9 cellular contexts compared by ENCODE assay signal in genomic region chr2:177397501-177398289, GRCh38. TPM values are rescaled to one million over a fixed set of nuclear protein-coding genes. Genes with fewer than 3 reads are reported as not detected.
DNase-seq lines count a peak whose midpoint lies in the region; ATAC-seq, FAIRE-seq and TF ChIP-seq lines count a peak whose summit lies in the region.
"Had no signal": no experiment of that assay in that cellular context is flagged by ENCODE, and none has a peak within 500 bp of the region (broad histone marks: within the 10 kb centered on the region; RNA-seq: fewer than 3 reads in every experiment).

No MANE protein-coding gene starts in this region.

- H3K36me3 ChIP-seq in Caco-2 (ENCODE audit: control insufficient read depth, insufficient read depth, low read length), result no peaks in the 10 kb centered on the region; the same call in 1 of the 2 replicates
- no peaks in the 10 kb centered on the region for H3K36me3 ChIP-seq in PC-3 (ENCODE audit: low read depth, low read length)

- CTCF ChIA-PET in Caco-2 (lab: Charles Lee), result interaction anchor here (0.6 to 1.0 kb wide), 3 partner anchors 19 to 233 kb away, joined by 4 to 5 read pairs (median 4); no protein-coding TSS in a partner anchor
- CTCF ChIA-PET in PC-3 (lab: Charles Lee), result no interaction called here

- peak overlapping the region; percentile 85 for H3K9ac ChIP-seq in PC-3 (ENCODE audit: low read length)

- POLR2A ChIA-PET in Caco-2 (lab: Charles Lee), result interaction anchor here (1.0 kb wide), 1 partner anchor 133 kb away, joined by 4 read pairs; the partner anchor contains the start of gene NFE2L2
- POLR2A ChIA-PET in PC-3 (lab: Charles Lee; ENCODE audit: unreplicated experiment), result no interaction called here

- BruUV-seq in Caco-2 (replicated peaks; lab: Mats Ljungman, UMichigan), result no TSS peak
- BruUV-seq in PC-3 (replicated peaks; lab: Mats Ljungman, UMichigan), result no TSS peak

- peak; percentile 53 for ATAC-seq in PC-3
- no peak for ATAC-seq in GM18858 (IDR thresholded peaks at IDR 0.05; ENCODE audit: unreplicated experiment)
- no peak for ATAC-seq in GM18873 (IDR thresholded peaks at IDR 0.05; ENCODE audit: low FRiP score, unreplicated experiment)

- no peak overlapping the region for H2AFZ ChIP-seq in PC-3 (ENCODE audit: low read length)

- H3K4me1 ChIP-seq in Caco-2 (peaks cover 60% of the 10 kb centered on the region), PC-3 (ENCODE audit: insufficient read depth, low read length) (peaks cover 61% of the 10 kb centered on the region)

- no peaks in the 10 kb centered on the region for H3K9me3 ChIP-seq in Caco-2
- no peaks in the 10 kb centered on the region for H3K9me3 ChIP-seq in PC-3 (ENCODE audit: low read length)

- peak overlapping the region; percentile 99 for H3K27ac ChIP-seq in PC-3 (ENCODE audit: low read length)

- H3K4me1 Mint-ChIP-seq in Caco-2 (ENCODE audit: low read depth, unreplicated experiment), result peaks cover 34% of the 10 kb centered on the region

- H3F3A ChIP-seq in PC-3 (ENCODE audit: low read length, unreplicated experiment), result peaks cover 3% of the 10 kb centered on the region

- peak overlapping the region; percentile 10 for H3K4me3 Mint-ChIP-seq in Caco-2 (ENCODE audit: unreplicated experiment)
- H3K4me3 Mint-ChIP-seq: activated naive CD8-positive, alpha-beta T cell treated with anti-CD3 and anti-CD28 coated beads, Interleukin-2, amount 10 ng/mL, durations not matched to agents 7 days and 5 days had no signal

- peaks cover 13% of the 10 kb centered on the region for H3K36me3 Mint-ChIP-seq in Caco-2 (ENCODE audit: insufficient read depth, unreplicated experiment)

- peak overlapping the region; percentile 86 for H3K4me2 ChIP-seq in PC-3 (ENCODE audit: low read length)

- peak; percentile 91 for FAIRE-seq in endometrium (lab: Jason Lieb, UNC)

- intact Hi-C loops in Caco-2 (cut with micrococcal nuclease; ENCODE audit: unreplicated experiment), result loop anchor here (2.0 to 10.0 kb wide), 6 partner anchors 21 to 207 kb away; partner anchors contain the start of genes HNRNPA3 and NFE2L2
- intact Hi-C loops in PC-3 (cut with micrococcal nuclease), result loop anchor here (1.0 to 5.0 kb wide), 2 partner anchors 59 to 230 kb away; no protein-coding TSS in a partner anchor

- H3K27me3 Mint-ChIP-seq in Caco-2 (ENCODE audit: insufficient read depth, unreplicated experiment), result no peaks in the 10 kb centered on the region
- H3K27me3 Mint-ChIP-seq: activated naive CD8-positive, alpha-beta T cell treated with anti-CD3 and anti-CD28 coated beads, Interleukin-2, amount 10 ng/mL, durations not matched to agents 7 days and 5 days had no signal

- H3K4me3 ChIP-seq in Caco-2 (ENCODE audit: low read depth, low read length), result no peak overlapping the region
- H3K4me3 ChIP-seq in PC-3 (ENCODE audit: low read length), result peak overlapping the region; percentile 54

- peaks cover 34% of the 10 kb centered on the region for H4K20me1 ChIP-seq in PC-3 (ENCODE audit: low read length)

- TF ChIP-seq CTCF in Caco-2 (IDR thresholded peaks at IDR 0.05; ENCODE audit: insufficient read depth in 1 of 2, low read depth in 1 of 2, low read length in 1 of 2, severe bottlenecking in 1 of 2, unreplicated experiment in 1 of 2), result no peak
- no peak for TF ChIP-seq CTCF in PC-3 (conservative IDR thresholded peaks at IDR 0.05; ENCODE audit: low read depth, low read length)

- H3K9me3 Mint-ChIP-seq in Caco-2 (ENCODE audit: unreplicated experiment), result no peaks in the 10 kb centered on the region
- H3K9me3 Mint-ChIP-seq: activated naive CD8-positive, alpha-beta T cell treated with anti-CD3 and anti-CD28 coated beads, Interleukin-2, amount 10 ng/mL, durations not matched to agents 7 days and 5 days had no signal

- H3K27me3 ChIP-seq in Caco-2 (replicated peaks; ENCODE audit: control insufficient read depth, insufficient read depth, low read length), result no peaks in the 10 kb centered on the region
- H3K27me3 ChIP-seq in PC-3 (ENCODE audit: low read length), result no peaks in the 10 kb centered on the region

- H3K9me2 ChIP-seq in PC-3 (replicated peaks; ENCODE audit: low read length), result no peaks in the 10 kb centered on the region

- DNase-seq in Caco-2, result peak; percentile 60 to 63
- DNase-seq in PC-3, result peak; percentile 86
- peak; percentile 73 for DNase-seq in non-pigmented ciliary epithelial cell (ENCODE audit: low read depth)
- no peak for DNase-seq in iPS-NIHi11 (ENCODE audit: low spot score)
- no peak for DNase-seq in stimulated activated CD4-positive, alpha-beta T cell treated with anti-CD3 and anti-CD28 coated beads, Interleukin-2, amount 100 ng/mL, for 48 hours
- DNase-seq: activated naive CD8-positive, alpha-beta T cell treated with anti-CD3 and anti-CD28 coated beads, Interleukin-2, amount 10 ng/mL, durations not matched to agents 7 days and 5 days had no signal

- peaks cover 86% of the 10 kb centered on the region for H3K79me2 ChIP-seq in PC-3 (ENCODE audit: low read length)

- H3K27ac Mint-ChIP-seq in Caco-2 (ENCODE audit: unreplicated experiment), result peak overlapping the region; percentile 58
- H3K27ac Mint-ChIP-seq: activated naive CD8-positive, alpha-beta T cell treated with anti-CD3 and anti-CD28 coated beads, Interleukin-2, amount 10 ng/mL, durations not matched to agents 7 days and 5 days had no signal

RNA-seq across cellular contexts. Expression of gene AGPS, which starts 5.1 kb away (rescaled TPM):
- 102 and 105 TPM in 2 replicates for total RNA-seq in Caco-2 (2022)
- total RNA-seq in PC-3 (2014; rRNA removed), result 147 and 229 TPM in 2 replicates

Comparison
In these comparisons a context has a peak if more than half of its experiments do, and no peak if none do; other contexts are left out.
1. DNase-seq: peak in Caco-2 (2 of 2), PC-3 (single experiment) and non-pigmented ciliary epithelial cell (single experiment); none in iPS-NIHi11 (single experiment) and stimulated activated CD4-positive, alpha-beta T cell treated with anti-CD3 and anti-CD28 coated beads, Interleukin-2, amount 100 ng/mL, for 48 hours (0 of 2).